Comparison of ENCODE assay signal across 12 cellular contexts in genomic region chr6:157912326-157912725, GRCh38.
DNase-seq lines count a peak whose midpoint lies in the region; ATAC-seq and TF ChIP-seq lines count a peak whose summit lies in the region.
"Had no signal": no experiment of that assay in that cellular context is flagged by ENCODE, and none has a peak within 500 bp of the region (broad histone marks: within the 10 kb centered on the region; RNA-seq: fewer than 3 reads in every experiment).

No MANE protein-coding gene starts in this region.

- H3K27me3 ChIP-seq in prostate gland (replicated peaks; ENCODE audit: insufficient read depth) = no peaks in the 10 kb centered on the region
- H3K27me3 ChIP-seq: upper lobe of left lung had no signal

- TF ChIP-seq CTCF in choroid plexus epithelial cell (conservative IDR thresholded peaks at IDR 0.05; ENCODE audit: low read depth, low read length) (no peak), prostate gland (IDR thresholded peaks at IDR 0.05) (no peak), GM13977 (IDR thresholded peaks at IDR 0.05; ENCODE audit: extremely low read depth, insufficient read depth, missing control alignments) (no peak)

- no peaks in the 10 kb centered on the region for H3K9me3 Mint-ChIP-seq in memory B cell

- peaks cover 0 to 10% of the 10 kb centered on the region in 2 donors for H3K36me3 ChIP-seq in prostate gland

- peaks cover 39% of the 10 kb centered on the region for H3K36me3 Mint-ChIP-seq in memory B cell

- no peak for TF ChIP-seq POLR2A in prostate gland (IDR thresholded peaks at IDR 0.05)

- no peak overlapping the region for H3K4me3 Mint-ChIP-seq in memory B cell

- H3K4me3 ChIP-seq in choroid plexus epithelial cell (ENCODE audit: low read depth, low read length) (no peak overlapping the region), prostate gland (no peak overlapping the region)
- H3K4me3 ChIP-seq: upper lobe of left lung had no signal

- in situ Hi-C loops in GM13977 (cut with MboI; ENCODE audit: low pct_unique_long_range_greater_than_20kb, low sequenced_read_pairs, unreplicated experiment) = no loop called here

- DNase-seq in AG08395 (ENCODE audit: low spot score) (peak; percentile 87), NCI-H2171 treated with DMSO at 0.1 percent for 48 hours (lab: John Stamatoyannopoulos, UW) (peak; percentile 81), choroid plexus epithelial cell (ENCODE audit: low read depth) (peak; percentile 96), memory B cell (ENCODE audit: low spot score in 2 of 2) (no peak), prostate gland (ENCODE audit: low spot score) (no peak), GM13977 (ENCODE audit: low spot score) (no peak)
- DNase-seq: islet precursor cell; KBM-7; stimulated activated CD4-positive, alpha-beta T cell treated with anti-CD3 and anti-CD28 coated beads, Interleukin-15, amount 100 ng/mL, for 24 hours; upper lobe of left lung had no signal

- peaks cover 25% of the 10 kb centered on the region for H3K4me1 Mint-ChIP-seq in memory B cell

- H3K27me3 Mint-ChIP-seq in memory B cell = no peaks in the 10 kb centered on the region

- no peaks in the 10 kb centered on the region for H3K9me3 ChIP-seq in prostate gland
- H3K9me3 ChIP-seq: upper lobe of left lung had no signal

- H3K27ac Mint-ChIP-seq in memory B cell = peak overlapping the region; percentile 55

- ATAC-seq in memory B cell (ENCODE audit: low read depth) (no peak), HG03159 (IDR thresholded peaks at IDR 0.05; ENCODE audit: unreplicated experiment) (no peak), GM18907 (IDR thresholded peaks at IDR 0.05; ENCODE audit: unreplicated experiment) (no peak)

- H3K27ac ChIP-seq in prostate gland = peak overlapping the region in 1 of 2 donors; percentile 13
- H3K27ac ChIP-seq: upper lobe of left lung had no signal

- WGBS in prostate gland = 22% methylated on average over 6 of the region's 6 CpGs

- intact Hi-C loops in prostate gland (cut with DNase I) = no loop called here

- H3K4me1 ChIP-seq in prostate gland (replicated peaks) = no peaks in the 10 kb centered on the region

Comparison
In these comparisons a context has a peak if more than half of its experiments do, and no peak if none do; other contexts are left out.
1. DNase-seq: peak in AG08395 (single experiment), NCI-H2171 treated with DMSO at 0.1 percent for 48 hours (single experiment) and choroid plexus epithelial cell (single experiment); none in memory B cell (0 of 2), prostate gland (single experiment) and GM13977 (single experiment).